Comparison of ENCODE assay signal across 8 cellular contexts in the genomic region with DNA sequence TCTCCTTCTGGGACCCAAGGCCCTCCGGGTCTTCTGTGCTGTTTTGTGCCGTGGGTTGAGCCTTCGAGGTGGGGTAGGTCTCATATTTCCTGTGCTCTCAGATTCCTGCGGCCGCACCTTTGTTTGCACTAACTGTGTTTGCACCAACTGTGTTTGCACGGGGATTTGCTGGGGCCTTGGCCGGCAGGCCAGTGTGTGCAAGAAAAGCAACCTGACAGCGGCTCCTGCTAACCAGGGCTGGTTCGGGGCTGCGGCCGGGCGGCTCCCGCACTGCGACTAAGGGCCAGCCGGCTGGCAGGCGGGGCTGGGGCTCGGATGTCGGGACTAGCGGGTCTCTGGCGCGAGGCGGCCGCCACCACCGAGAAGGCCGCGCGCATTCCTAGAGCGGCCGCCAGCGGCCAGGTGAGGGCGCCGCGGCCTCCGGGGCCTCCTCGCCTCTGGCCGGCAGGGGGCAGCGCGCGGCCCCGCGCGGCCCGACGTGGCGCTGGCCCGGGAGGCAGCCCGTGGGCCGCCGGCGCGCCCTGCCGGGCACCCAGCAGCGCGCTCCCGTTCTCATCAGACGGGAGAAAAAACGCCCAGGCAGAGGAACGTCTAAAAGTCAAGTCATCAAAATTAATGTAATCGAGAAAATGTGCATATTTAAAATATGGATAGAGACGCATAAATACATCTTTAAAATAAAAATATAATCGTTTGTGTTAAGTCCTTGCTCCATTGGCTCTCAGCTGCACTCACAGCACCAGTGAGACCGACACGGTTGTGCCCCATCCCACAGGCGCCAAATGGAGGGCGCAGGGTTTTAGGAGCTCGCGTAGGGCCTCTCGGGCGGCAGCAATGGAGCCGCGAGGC. TPM values are rescaled to one million over a fixed set of nuclear protein-coding genes. Genes with fewer than 3 reads are reported as not detected.
A peak's percentile ranks its signal among the peaks of the same experiment; 100 is the strongest.
DNase-seq lines count a peak whose midpoint lies in the region; ATAC-seq and TF ChIP-seq lines count a peak whose summit lies in the region.

No MANE protein-coding gene starts in this region.

- H4K20me1 ChIP-seq in osteoblast (ENCODE audit: insufficient read depth, low read length), result no peaks in the 10 kb centered on the region

- no peaks in the 10 kb centered on the region for H3K79me2 ChIP-seq in osteoblast (ENCODE audit: insufficient read depth, low read length)

- no peaks in the 10 kb centered on the region for H3K36me3 ChIP-seq in HUES6 (ENCODE audit: control insufficient read depth, insufficient read depth, low read length)
- no peaks in the 10 kb centered on the region for H3K36me3 ChIP-seq in osteoblast (ENCODE audit: insufficient read depth, low read length)
- no peaks in the 10 kb centered on the region for H3K36me3 ChIP-seq in testis (ENCODE audit: low read depth, missing control alignments)

- H3K27ac ChIP-seq in HUES6 (ENCODE audit: low read depth, low read length), result no peak overlapping the region
- H3K27ac ChIP-seq in foreskin keratinocyte, result no peak overlapping the region
- H3K27ac ChIP-seq in osteoblast (ENCODE audit: low read depth, low read length), result no peak overlapping the region
- peak overlapping the region in 1 of 2 donors; percentile 58 for H3K27ac ChIP-seq in testis

- peak overlapping the region; percentile 79 for H3K4me2 ChIP-seq in osteoblast (ENCODE audit: insufficient read depth, low read length)

- H3K27me3 ChIP-seq in HUES6 (ENCODE audit: control insufficient read depth, insufficient read depth, low read length) (peaks cover 7% of the 10 kb centered on the region; the same call in 1 of the 2 replicates), foreskin keratinocyte (no peaks in the 10 kb centered on the region), osteoblast (ENCODE audit: insufficient read depth, low read length) (no peaks in the 10 kb centered on the region), testis (no peaks in the 10 kb centered on the region)

- peak overlapping the region; percentile 55 for H3K27ac Mint-ChIP-seq in activated T-helper 2 cell treated with anti-CD3 and anti-CD28 coated beads, Interferon-gamma antibody, Interleukin-2, Interleukin-4, amounts not matched to agents 10 μg/mL and 5 μg/mL and 100 μg/mL, durations not matched to agents 14 hours and 24 hours and 36 hours

- H3K4me1 Mint-ChIP-seq in activated T-helper 2 cell treated with anti-CD3 and anti-CD28 coated beads, Interferon-gamma antibody, Interleukin-2, Interleukin-4, amounts not matched to agents 10 μg/mL and 5 μg/mL and 100 μg/mL, durations not matched to agents 14 hours and 24 hours and 36 hours (ENCODE audit: low read depth), result peaks cover 3% of the 10 kb centered on the region

- peak overlapping the region; percentile 54 for H3K9ac ChIP-seq in HUES6 (ENCODE audit: low read length)

- peak overlapping the region; percentile 71 for H3K4me3 Mint-ChIP-seq in activated T-helper 2 cell treated with anti-CD3 and anti-CD28 coated beads, Interferon-gamma antibody, Interleukin-2, Interleukin-4, amounts not matched to agents 10 μg/mL and 5 μg/mL and 100 μg/mL, durations not matched to agents 14 hours and 24 hours and 36 hours (ENCODE audit: low read depth)

- peak; percentile 73 for DNase-seq in DMS53 treated with DMSO at 0.1 percent for 48 hours (lab: John Stamatoyannopoulos, UW; ENCODE audit: unreplicated experiment)
- DNase-seq in OCI-M1 (lab: John Stamatoyannopoulos, UW), result peak; percentile 84
- DNase-seq in activated T-helper 2 cell treated with anti-CD3 and anti-CD28 coated beads, Interferon-gamma antibody, Interleukin-2, Interleukin-4, amounts not matched to agents 10 μg/mL and 5 μg/mL and 100 μg/mL, durations not matched to agents 14 hours and 24 hours and 36 hours (ENCODE audit: low spot score), result peak; percentile 68
- peak; percentile 30 to 46 for DNase-seq in foreskin keratinocyte
- peak; percentile 99 for DNase-seq in osteoblast (ENCODE audit: insufficient read length, low spot score, missing footprints)
- DNase-seq in testis, result peak; percentile 60

- no peaks in the 10 kb centered on the region for H3K9me3 Mint-ChIP-seq in activated T-helper 2 cell treated with anti-CD3 and anti-CD28 coated beads, Interferon-gamma antibody, Interleukin-2, Interleukin-4, amounts not matched to agents 10 μg/mL and 5 μg/mL and 100 μg/mL, durations not matched to agents 14 hours and 24 hours and 36 hours

- 2 to 3% methylated on average over 46 to 64 of the region's 71 CpGs for WGBS in testis, 2 donors

- peak overlapping the region; percentile 96 for H2AFZ ChIP-seq in osteoblast (ENCODE audit: low read length)

- H3K27me3 Mint-ChIP-seq in activated T-helper 2 cell treated with anti-CD3 and anti-CD28 coated beads, Interferon-gamma antibody, Interleukin-2, Interleukin-4, amounts not matched to agents 10 μg/mL and 5 μg/mL and 100 μg/mL, durations not matched to agents 14 hours and 24 hours and 36 hours (ENCODE audit: low read depth), result peaks cover 5% of the 10 kb centered on the region

- H3K9me3 ChIP-seq in HUES6 (ENCODE audit: control insufficient read depth, insufficient read depth, low read depth, low read length) (no peaks in the 10 kb centered on the region), osteoblast (ENCODE audit: low read depth, low read length) (no peaks in the 10 kb centered on the region), testis (no peaks in the 10 kb centered on the region)

- H3K4me3 ChIP-seq in HUES6 (ENCODE audit: low read depth, low read length), result peak overlapping the region; percentile 76
- H3K4me3 ChIP-seq in osteoblast (ENCODE audit: insufficient read depth, low read length), result peak overlapping the region; percentile 70
- H3K4me3 ChIP-seq in testis, result peak overlapping the region; percentile 45 to 47

- peak; percentile 96 for ATAC-seq in GM21423 (IDR thresholded peaks at IDR 0.05; ENCODE audit: unreplicated experiment)
- ATAC-seq in foreskin keratinocyte, result peak; percentile 96

- no peaks in the 10 kb centered on the region for H3K36me3 Mint-ChIP-seq in activated T-helper 2 cell treated with anti-CD3 and anti-CD28 coated beads, Interferon-gamma antibody, Interleukin-2, Interleukin-4, amounts not matched to agents 10 μg/mL and 5 μg/mL and 100 μg/mL, durations not matched to agents 14 hours and 24 hours and 36 hours (ENCODE audit: low read depth)

- H3K4me1 ChIP-seq in HUES6 (ENCODE audit: control insufficient read depth, insufficient read depth, low read length), result peaks cover 3% of the 10 kb centered on the region; the same call in 1 of the 2 replicates
- no peaks in the 10 kb centered on the region for H3K4me1 ChIP-seq in foreskin keratinocyte
- no peaks in the 10 kb centered on the region for H3K4me1 ChIP-seq in osteoblast (ENCODE audit: insufficient read depth, low read length)
- H3K4me1 ChIP-seq in testis, result no peaks in the 10 kb centered on the region

- TF ChIP-seq CTCF in foreskin keratinocyte (conservative IDR thresholded peaks at IDR 0.05) (peak; percentile 83), osteoblast (IDR thresholded peaks at IDR 0.05; ENCODE audit: extremely low read depth, low read depth, low read length) (peak; percentile 36), testis (IDR thresholded peaks at IDR 0.05) (peak; percentile 24 to 92 (median 53))

- intact Hi-C loops in activated T-helper 2 cell treated with anti-CD3 and anti-CD28 coated beads, Interferon-gamma antibody, Interleukin-2, Interleukin-4, amounts not matched to agents 10 μg/mL and 5 μg/mL and 100 μg/mL, durations not matched to agents 14 hours and 24 hours and 36 hours (cut with micrococcal nuclease), result loop anchor here (1.0 to 10.0 kb wide), 5 partner anchors 37 to 277 kb away; partner anchors contain the start of genes ZNF398, ZNF746 and ZNF783
- intact Hi-C loops in testis (cut with DNase I; ENCODE audit: low total_unique reads), result no loop called here

- no peak for TF ChIP-seq POLR2A in testis (IDR thresholded peaks at IDR 0.05)

RNA-seq across cellular contexts. Expression of gene ZNF777, which starts 38.6 kb away (rescaled TPM):
- 16.6 TPM in 2 replicates for total RNA-seq in activated T-helper 2 cell treated with anti-CD3 and anti-CD28 coated beads, Interferon-gamma antibody, Interleukin-2, Interleukin-4, amounts not matched to agents 10 μg/mL and 5 μg/mL and 100 μg/mL, durations not matched to agents 14 hours and 24 hours and 36 hours
- total RNA-seq in foreskin keratinocyte (14.5 and 14.6 TPM in 2 replicates), osteoblast (7.6 and 8.0 TPM in 2 replicates), testis (10 to 100 TPM; 19.4 to 25.0 TPM)
- polyA plus RNA-seq in foreskin keratinocyte (11.8 and 12.1 TPM in 2 replicates), testis (ENCODE audit: insufficient read depth, low read depth, low replicate concordance) (15.4 TPM)

Comparison
In these comparisons a context has a peak if more than half of its experiments do, and no peak if none do; other contexts are left out.
1. DNase-seq: peak in every context shown above with its lines; median percentile 99 in osteoblast; 84 in OCI-M1; 73 in DMS53 treated with DMSO at 0.1 percent for 48 hours; 68 in activated T-helper 2 cell treated with anti-CD3 and anti-CD28 coated beads, Interferon-gamma antibody, Interleukin-2, Interleukin-4, amounts not matched to agents 10 μg/mL and 5 μg/mL and 100 μg/mL, durations not matched to agents 14 hours and 24 hours and 36 hours; 60 in testis; 38 in foreskin keratinocyte.